Comparison of ENCODE assay signal across 15 cellular contexts in genomic region chr1:4529579-4530445, GRCh38.
"Had no signal": no experiment of that assay in that cellular context is flagged by ENCODE, and none has a peak within 500 bp of the region (broad histone marks: within the 10 kb centered on the region; RNA-seq: fewer than 3 reads in every experiment).

No MANE protein-coding gene starts in this region.

- ATAC-seq: activated CD8-positive, alpha-beta memory T cell treated with anti-CD3 and anti-CD28 coated beads, Interleukin-2, amount 10 ng/mL, durations not matched to agents 7 days and 5 days; activated naive CD4-positive, alpha-beta T cell treated with anti-CD3 and anti-CD28 coated beads, Interleukin-2, amount 50 U/mL, for 72 hours; stimulated activated naive CD8-positive, alpha-beta T cell treated with anti-CD3 and anti-CD28 coated beads, Interleukin-15, amount 100 ng/mL, for 72 hours had no signal

- H3K4me3 ChIP-seq: ovary, testis had no signal

- H3K27me3 Mint-ChIP-seq: activated CD8-positive, alpha-beta memory T cell treated with anti-CD3 and anti-CD28 coated beads, Interleukin-2, amount 10 ng/mL, durations not matched to agents 7 days and 5 days had no signal

- H3K36me3 ChIP-seq: brain microvascular endothelial cell, ovary had no signal

- H3K36me3 Mint-ChIP-seq: activated CD8-positive, alpha-beta memory T cell treated with anti-CD3 and anti-CD28 coated beads, Interleukin-2, amount 10 ng/mL, durations not matched to agents 7 days and 5 days; activated naive CD4-positive, alpha-beta T cell treated with anti-CD3 and anti-CD28 coated beads, Interleukin-2, amount 50 U/mL, for 72 hours; immature natural killer cell had no signal

- H3K27ac ChIP-seq: brain microvascular endothelial cell, ovary, testis had no signal

- H3K9me3 ChIP-seq: ovary, testis had no signal

- H3K27ac Mint-ChIP-seq: activated CD8-positive, alpha-beta memory T cell treated with anti-CD3 and anti-CD28 coated beads, Interleukin-2, amount 10 ng/mL, durations not matched to agents 7 days and 5 days; activated naive CD4-positive, alpha-beta T cell treated with anti-CD3 and anti-CD28 coated beads, Interleukin-2, amount 50 U/mL, for 72 hours; activated T-cell treated with anti-CD3 and anti-CD28 coated beads, Interleukin-2, amount 50 U/mL, for 24 hours; immature natural killer cell; nephron progenitor cell; stimulated activated naive CD8-positive, alpha-beta T cell treated with anti-CD3 and anti-CD28 coated beads, Interleukin-15, amount 100 ng/mL, for 72 hours had no signal

- H3K4me3 Mint-ChIP-seq: activated CD8-positive, alpha-beta memory T cell treated with anti-CD3 and anti-CD28 coated beads, Interleukin-2, amount 10 ng/mL, durations not matched to agents 7 days and 5 days; activated T-cell treated with anti-CD3 and anti-CD28 coated beads, Interleukin-2, amount 50 U/mL, for 24 hours; immature natural killer cell; nephron progenitor cell; stimulated activated naive CD8-positive, alpha-beta T cell treated with anti-CD3 and anti-CD28 coated beads, Interleukin-15, amount 100 ng/mL, for 72 hours had no signal

- DNase-seq: activated CD4-positive, alpha-beta T cell treated with anti-CD3 and anti-CD28 coated beads, Interleukin-2, amount 50 U/mL, for 48 hours; activated CD4-positive, CD25-positive, alpha-beta regulatory T cell treated with anti-CD3 and anti-CD28 coated beads, Interleukin-2, amount 50 U/mL, for 72 hours; activated CD8-positive, alpha-beta memory T cell treated with anti-CD3 and anti-CD28 coated beads, Interleukin-2, amount 10 ng/mL, durations not matched to agents 7 days and 5 days; activated effector memory CD4-positive, alpha-beta T cell treated with Interleukin-2 at 50 U/mL for 16 hours; activated T-cell treated with anti-CD3 and anti-CD28 coated beads, Interleukin-2, amount 50 U/mL, for 24 hours; brain microvascular endothelial cell; cerebellar nuclear complex; immature natural killer cell; nephron progenitor cell; ovary; stimulated activated CD4-positive, alpha-beta T cell treated with anti-CD3 and anti-CD28 coated beads, Interleukin-15, amount 100 ng/mL, for 24 hours; stimulated activated CD4-positive, alpha-beta T cell treated with anti-CD3 and anti-CD28 coated beads, Interleukin-4, amount 100 ng/mL, for 24 hours; stimulated activated naive CD8-positive, alpha-beta T cell treated with anti-CD3 and anti-CD28 coated beads, Interleukin-15, amount 100 ng/mL, for 72 hours; testis had no signal

- H3K4me1 ChIP-seq: testis had no signal

- H3K27me3 ChIP-seq: brain microvascular endothelial cell, ovary, testis had no signal

- H3K4me1 Mint-ChIP-seq: activated CD8-positive, alpha-beta memory T cell treated with anti-CD3 and anti-CD28 coated beads, Interleukin-2, amount 10 ng/mL, durations not matched to agents 7 days and 5 days; immature natural killer cell; stimulated activated naive CD8-positive, alpha-beta T cell treated with anti-CD3 and anti-CD28 coated beads, Interleukin-15, amount 100 ng/mL, for 72 hours had no signal
